In genomic region chr12:20007331-20007730, GRCh38 we compare ENCODE assay signal across 18 cellular contexts.
DNase-seq lines count a peak whose midpoint lies in the region; ATAC-seq and TF ChIP-seq lines count a peak whose summit lies in the region.
"Had no signal": no experiment of that assay in that cellular context is flagged by ENCODE, and none has a peak within 500 bp of the region (broad histone marks: within the 10 kb centered on the region; RNA-seq: fewer than 3 reads in every experiment).

No MANE protein-coding gene starts in this region.

- no peaks in the 10 kb centered on the region for H4K20me1 ChIP-seq in osteoblast (ENCODE audit: insufficient read depth, low read length)

- H3K4me2 ChIP-seq in osteoblast (ENCODE audit: insufficient read depth, low read length), result peak overlapping the region; percentile 42

- H3K4me1 ChIP-seq in osteoblast (ENCODE audit: insufficient read depth, low read length), result peaks cover 10% of the 10 kb centered on the region
- H3K4me1 ChIP-seq: HAP-1, Peyer's patch had no signal

- no peak for ATAC-seq in GM18511 (IDR thresholded peaks at IDR 0.05; ENCODE audit: unreplicated experiment)
- ATAC-seq in HG02870 (IDR thresholded peaks at IDR 0.05; ENCODE audit: unreplicated experiment), result no peak
- ATAC-seq: K562 had no signal

- DNase-seq in EL (peak; percentile 64), MG63 (no peak), dedifferentiated amniotic fluid mesenchymal stem cell (ENCODE audit: extremely low spot score) (peak; percentile 89), osteoblast (ENCODE audit: insufficient read length, low spot score, missing footprints) (no peak), NCI-H1694 treated with DMSO at 0.1 percent for 48 hours (lab: John Stamatoyannopoulos, UW) (no peak), SW 1271 (lab: John Stamatoyannopoulos, UW) (no peak)
- DNase-seq: CD4-positive, alpha-beta memory T cell; DND-41; NCI-H1105; NCI-H1930; NCI-H2171; NCI-H774; Peyer's patch; SHP77 had no signal

- H3K36me3 ChIP-seq in MG63, result no peaks in the 10 kb centered on the region
- no peaks in the 10 kb centered on the region for H3K36me3 ChIP-seq in osteoblast (ENCODE audit: insufficient read depth, low read length)
- H3K36me3 ChIP-seq: HAP-1, Peyer's patch had no signal

- H3K27me3 ChIP-seq in MG63, result no peaks in the 10 kb centered on the region
- no peaks in the 10 kb centered on the region for H3K27me3 ChIP-seq in osteoblast (ENCODE audit: insufficient read depth, low read length)
- H3K27me3 ChIP-seq: Peyer's patch had no signal

- H3K4me3 ChIP-seq in MG63 (peak overlapping the region; percentile 8; the same call in 1 of the 2 replicates), osteoblast (ENCODE audit: insufficient read depth, low read length) (no peak overlapping the region)
- H3K4me3 ChIP-seq: HAP-1, K562, Peyer's patch had no signal

- no peak overlapping the region for H2AFZ ChIP-seq in osteoblast (ENCODE audit: low read length)

- H3K79me2 ChIP-seq in osteoblast (ENCODE audit: insufficient read depth, low read length), result no peaks in the 10 kb centered on the region

- H3K27ac ChIP-seq in osteoblast (ENCODE audit: low read depth, low read length), result peak overlapping the region; percentile 78
- H3K27ac ChIP-seq: Peyer's patch had no signal

- no peak for TF ChIP-seq CTCF in osteoblast (IDR thresholded peaks at IDR 0.05; ENCODE audit: extremely low read depth, low read depth, low read length)

- H3K9me3 ChIP-seq in MG63 (no peaks in the 10 kb centered on the region; the same call in none of the 2 replicates), osteoblast (ENCODE audit: low read depth, low read length) (no peaks in the 10 kb centered on the region)
- H3K9me3 ChIP-seq: HAP-1, Peyer's patch had no signal

Comparison
In these comparisons a context has a peak if more than half of its experiments do, and no peak if none do; other contexts are left out.
1. DNase-seq: peak in EL (single experiment) and dedifferentiated amniotic fluid mesenchymal stem cell (single experiment); none in MG63 (single experiment), osteoblast (single experiment), NCI-H1694 treated with DMSO at 0.1 percent for 48 hours (single experiment) and SW 1271 (0 of 2).